8 cellular contexts compared by ENCODE assay signal in genomic region chr1:156504062-156504813, GRCh38. TPM values are rescaled to one million over a fixed set of nuclear protein-coding genes. Genes with fewer than 3 reads are reported as not detected.
DNase-seq lines count a peak whose midpoint lies in the region; ATAC-seq and TF ChIP-seq lines count a peak whose summit lies in the region.

No MANE protein-coding gene starts in this region.

- H3K9me3 ChIP-seq in ascending aorta (no peaks in the 10 kb centered on the region), left lung (no peaks in the 10 kb centered on the region), transverse colon (no peaks in the 10 kb centered on the region)

- peak overlapping the region; percentile 99 to 100 for H3K27ac ChIP-seq in ascending aorta
- H3K27ac ChIP-seq in left lung: peak overlapping the region; percentile 98 to 100
- peak overlapping the region; percentile 99 to 100 (median 100) for H3K27ac ChIP-seq in transverse colon

- TF ChIP-seq POLR2A in transverse colon (IDR thresholded peaks at IDR 0.05): no peak

- H3K36me3 ChIP-seq in ascending aorta: peaks cover 0 to 5% of the 10 kb centered on the region in 2 donors
- H3K36me3 ChIP-seq in left lung: no peaks in the 10 kb centered on the region
- no peaks in the 10 kb centered on the region for H3K36me3 ChIP-seq in transverse colon

- DNase-seq in DMS 273 (lab: John Stamatoyannopoulos, UW; ENCODE audit: unreplicated experiment): peak; percentile 62
- no peak for DNase-seq in DMS 273 treated with DMSO at 0.1 percent for 48 hours (lab: John Stamatoyannopoulos, UW)
- DNase-seq in NCI-H2081 (lab: John Stamatoyannopoulos, UW): peak; percentile 39 to 74
- DNase-seq in ascending aorta (ENCODE audit: low spot score in 2 of 2): no peak
- DNase-seq in left lung: no peak
- peak; percentile 10 for DNase-seq in transverse colon
- DNase-seq in central memory CD4-positive, alpha-beta T cell: no peak

- ATAC-seq in left lung: peak; percentile 0
- no peak for ATAC-seq in HG03139 (IDR thresholded peaks at IDR 0.05; ENCODE audit: unreplicated experiment)

- H3K4me3 ChIP-seq in ascending aorta (peak overlapping the region; percentile 37 to 56), left lung (peak overlapping the region; percentile 15 to 33), transverse colon (peak overlapping the region in 3 of 4 donors; percentile 7 to 32 (median 19))

- WGBS in transverse colon (ENCODE audit: low coverage in 1 of 2), 2 donors: 32 to 57% methylated on average over 1 to 8 of the region's 8 CpGs

- no peak for TF ChIP-seq EP300 in transverse colon (IDR thresholded peaks at IDR 0.05; ENCODE audit: low read depth)

- in situ Hi-C loops in transverse colon (cut with MboI; ENCODE audit: low pct_ligation_motif_present in 1 of 4, low pct_unique_long_range_greater_than_20kb in 1 of 4, low sequenced_read_pairs in 3 of 4): loop anchor here in 1 of 4 donors (5.0 kb wide), 1 partner anchor 47 kb away; no protein-coding TSS in a partner anchor

- H3K4me1 ChIP-seq in ascending aorta (peaks cover 27 to 49% of the 10 kb centered on the region in 2 donors), left lung (peaks cover 48 to 69% of the 10 kb centered on the region in 2 donors), transverse colon (peaks cover 49 to 67% (median 56%) of the 10 kb centered on the region in 4 donors)

- TF ChIP-seq CTCF in ascending aorta (IDR thresholded peaks at IDR 0.05): no peak
- no peak for TF ChIP-seq CTCF in left lung (IDR thresholded peaks at IDR 0.05)
- peak in 1 of 5 experiments; percentile 3 for TF ChIP-seq CTCF in transverse colon (IDR thresholded peaks at IDR 0.05)

- intact Hi-C loops in ascending aorta (cut with DNase I) (loop anchor here (5.0 to 10.0 kb wide), 3 partner anchors 158 to 379 kb away; partner anchors contain the start of genes CCT3 and TSACC), left lung (cut with DNase I) (no loop called here), transverse colon (cut with DNase I; ENCODE audit: low total_unique reads) (loop anchor here (2.0 kb wide), 1 partner anchor 47 kb away; no protein-coding TSS in a partner anchor)

- H3K27me3 ChIP-seq in ascending aorta (no peaks in the 10 kb centered on the region), left lung (no peaks in the 10 kb centered on the region), transverse colon (no peaks in the 10 kb centered on the region)

RNA-seq across cellular contexts. Expression of gene MEF2D, which starts 3.7 kb away (rescaled TPM):
- total RNA-seq in ascending aorta: 106 TPM
- total RNA-seq in left lung: 10 to 100 TPM; 45.4 to 52.8 TPM
- 100 to 1,000 TPM in 1 of 4 donors, 10 to 100 TPM in 3; 26.1 to 200 (median 85.7) TPM for total RNA-seq in transverse colon

Comparison
In these comparisons a context has a peak if more than half of its experiments do, and no peak if none do; other contexts are left out.
1. DNase-seq: peak in DMS 273 (single experiment), NCI-H2081 (2 of 2) and transverse colon (single experiment); none in DMS 273 treated with DMSO at 0.1 percent for 48 hours (single experiment), ascending aorta (0 of 2), left lung (0 of 2) and central memory CD4-positive, alpha-beta T cell (single experiment).
2. intact Hi-C loops: an anchor here in ascending aorta (5.0 to 10.0 kb wide) and transverse colon (2.0 kb wide); none called in left lung.
3. Peak in every context shown above with its lines, with median percentiles within 50 percentile points of each other: H3K27ac ChIP-seq and H3K4me3 ChIP-seq.